ENCODE assay signal across 16 cellular contexts in the genomic region with DNA sequence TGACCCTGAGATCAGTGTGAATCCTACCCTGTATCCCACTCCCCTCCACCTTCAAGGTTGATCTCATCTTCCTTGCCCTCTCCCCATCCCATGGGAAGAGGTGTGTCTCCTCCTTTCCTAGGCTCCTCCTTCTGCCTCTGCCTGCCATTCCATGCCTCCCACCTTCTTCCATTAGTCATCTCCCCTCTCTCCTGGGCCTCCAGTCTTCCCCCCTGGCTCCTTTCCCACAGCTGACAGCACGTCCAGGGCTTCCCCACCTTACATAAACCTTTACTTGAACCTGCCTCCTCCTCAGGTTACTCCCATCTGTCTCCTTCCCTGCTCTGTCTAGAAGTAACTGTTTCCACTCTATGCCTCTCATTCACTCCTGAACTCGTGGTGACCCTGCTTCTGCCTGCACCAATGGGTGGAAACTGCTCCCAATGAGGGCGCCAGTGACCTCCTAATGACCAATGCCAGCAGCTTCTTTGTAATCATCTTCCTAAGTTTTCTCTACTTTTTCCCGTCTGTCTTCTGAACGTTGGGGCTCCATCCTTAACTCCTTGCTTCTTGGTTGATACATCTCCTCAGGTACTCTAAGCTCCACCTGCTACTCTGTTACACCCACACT.
DNase-seq lines count a peak whose midpoint lies in the region; ATAC-seq and TF ChIP-seq lines count a peak whose summit lies in the region.
"Had no signal": no experiment of that assay in that cellular context is flagged by ENCODE, and none has a peak within 500 bp of the region (broad histone marks: within the 10 kb centered on the region; RNA-seq: fewer than 3 reads in every experiment).

No MANE protein-coding gene starts in this region.

- TF ChIP-seq CTCF in epithelial cell of esophagus (IDR thresholded peaks at IDR 0.05; ENCODE audit: insufficient read depth, low read depth, low read length, missing control alignments) (no peak), mesothelial cell of epicardium (IDR thresholded peaks at IDR 0.05; ENCODE audit: unreplicated experiment) (no peak), spleen (IDR thresholded peaks at IDR 0.05 in 8 of 11, conservative IDR thresholded peaks at IDR 0.05 in 3 of 11) (no peak)

- no peaks in the 10 kb centered on the region for H3K9me3 ChIP-seq in spleen
- H3K9me3 ChIP-seq: HAP-1 had no signal

- H3K4me1 ChIP-seq in spleen: no peaks in the 10 kb centered on the region
- H3K4me1 ChIP-seq: HAP-1 had no signal

- H3K36me3 ChIP-seq in spleen: no peaks in the 10 kb centered on the region
- H3K36me3 ChIP-seq: HAP-1 had no signal

- DNase-seq in Daoy (ENCODE audit: low read depth) (peak; percentile 64), NCI-H226 (peak; percentile 66), epithelial cell of esophagus (ENCODE audit: low read depth) (peak; percentile 67), mesothelial cell of epicardium (ENCODE audit: low spot score in 2 of 2, unreplicated experiment in 2 of 2) (peak in 1 of 2 experiments; percentile 48), spleen (no peak), LoVo (ENCODE audit: low spot score) (no peak), SW 1271 (lab: John Stamatoyannopoulos, UW) (no peak)
- DNase-seq: activated CD8-positive, alpha-beta T cell treated with anti-CD3 and anti-CD28 coated beads, Interleukin-2, amount 10 ng/mL, durations not matched to agents 7 days and 5 days; activated effector memory CD4-positive, alpha-beta T cell treated with Interleukin-2 at 50 U/mL for 16 hours; immature natural killer cell; Kasumi-1; NCI-H2029 treated with DMSO at 0.1 percent for 48 hours; NK-92 treated with Interleukin-12 subunit alpha and Interleukin-12 subunit beta, amount 100 ng/mL, for 24 hours; posterior cingulate gyrus had no signal

- no peak for TF ChIP-seq POLR2A in spleen (IDR thresholded peaks at IDR 0.05)

- ATAC-seq in HG03521 (IDR thresholded peaks at IDR 0.05; ENCODE audit: unreplicated experiment): no peak
- ATAC-seq: activated CD8-positive, alpha-beta T cell treated with anti-CD3 and anti-CD28 coated beads, Interleukin-2, amount 10 ng/mL, durations not matched to agents 7 days and 5 days had no signal

- H3K27me3 ChIP-seq in spleen (replicated peaks in 1 of 7): peaks cover 0 to 34% (median 0%) of the 10 kb centered on the region in 7 donors

- no peak overlapping the region for H3K27ac ChIP-seq in spleen

- H3K4me3 ChIP-seq in epithelial cell of esophagus (ENCODE audit: low read length) (no peak overlapping the region), spleen (no peak overlapping the region)
- H3K4me3 ChIP-seq: HAP-1 had no signal

- H3K4me1 Mint-ChIP-seq in mesothelial cell of epicardium: peaks cover 48% of the 10 kb centered on the region
- H3K4me1 Mint-ChIP-seq: immature natural killer cell had no signal

- intact Hi-C loops in spleen (cut with DNase I; ENCODE audit: low total_unique reads): no loop called here

- H3K4me3 Mint-ChIP-seq in mesothelial cell of epicardium: no peak overlapping the region
- H3K4me3 Mint-ChIP-seq: activated CD8-positive, alpha-beta T cell treated with anti-CD3 and anti-CD28 coated beads, Interleukin-2, amount 10 ng/mL, durations not matched to agents 7 days and 5 days; immature natural killer cell had no signal

- H3K27ac Mint-ChIP-seq in mesothelial cell of epicardium: peak overlapping the region; percentile 75
- H3K27ac Mint-ChIP-seq: activated CD8-positive, alpha-beta T cell treated with anti-CD3 and anti-CD28 coated beads, Interleukin-2, amount 10 ng/mL, durations not matched to agents 7 days and 5 days; immature natural killer cell had no signal

- no peaks in the 10 kb centered on the region for H3K9me3 Mint-ChIP-seq in mesothelial cell of epicardium

- H3K36me3 Mint-ChIP-seq in mesothelial cell of epicardium: peaks cover 2% of the 10 kb centered on the region
- H3K36me3 Mint-ChIP-seq: immature natural killer cell had no signal

- H3K27me3 Mint-ChIP-seq in mesothelial cell of epicardium (ENCODE audit: low read depth): no peaks in the 10 kb centered on the region

- WGBS in spleen, 5 donors: 53 to 63% (median 59%) methylated on average over 5 of the region's 5 CpGs

Comparison
In these comparisons a context has a peak if more than half of its experiments do, and no peak if none do; other contexts are left out.
1. DNase-seq: peak in Daoy (single experiment), NCI-H226 (single experiment) and epithelial cell of esophagus (single experiment); none in spleen (single experiment), LoVo (single experiment) and SW 1271 (0 of 2).